12 cellular contexts compared by ENCODE assay signal in genomic region chr7:41809487-41810257, GRCh38.
DNase-seq lines count a peak whose midpoint lies in the region; ATAC-seq lines count a peak whose summit lies in the region.
"Had no signal": no experiment of that assay in that cellular context is flagged by ENCODE, and none has a peak within 500 bp of the region (broad histone marks: within the 10 kb centered on the region; RNA-seq: fewer than 3 reads in every experiment).

No MANE protein-coding gene starts in this region.

- DNase-seq in HS-5 (ENCODE audit: low read depth), result peak; percentile 38
- DNase-seq in glomerular visceral epithelial cell (ENCODE audit: extremely low spot score), result peak; percentile 70
- DNase-seq in DMS153 treated with DMSO at 0.1 percent for 48 hours (lab: John Stamatoyannopoulos, UW; ENCODE audit: unreplicated experiment), result no peak
- no peak for DNase-seq in activated T-cell treated with anti-CD3 and anti-CD28 coated beads, Interleukin-2, amount 50 U/mL, for 48 hours
- no peak for DNase-seq in effector CD8-positive, alpha-beta T cell (lab: John Stamatoyannopoulos, UW)
- DNase-seq: activated naive CD4-positive, alpha-beta T cell treated with anti-CD3 and anti-CD28 coated beads, Interleukin-2, amount 50 U/mL, for 16 hours; Kasumi-1; PC-3; sigmoid colon had no signal

- ATAC-seq in GM18498 (IDR thresholded peaks at IDR 0.05; ENCODE audit: unreplicated experiment), result peak; percentile 23
- peak; percentile 9 for ATAC-seq in GM21786 (IDR thresholded peaks at IDR 0.05; ENCODE audit: unreplicated experiment)
- no peak for ATAC-seq in HG02938 (IDR thresholded peaks at IDR 0.05; ENCODE audit: unreplicated experiment)
- ATAC-seq: PC-3 had no signal

Comparison
In these comparisons a context has a peak if more than half of its experiments do, and no peak if none do; other contexts are left out.
1. DNase-seq: peak in HS-5 (single experiment) and glomerular visceral epithelial cell (single experiment); none in DMS153 treated with DMSO at 0.1 percent for 48 hours (single experiment), activated T-cell treated with anti-CD3 and anti-CD28 coated beads, Interleukin-2, amount 50 U/mL, for 48 hours (0 of 2) and effector CD8-positive, alpha-beta T cell (single experiment).